ENCODE assay signal across 1 cellular context in genomic region chr4:77006753-77007355, GRCh38.
TF ChIP-seq lines count a peak whose summit lies in the region.

No MANE protein-coding gene starts in this region.

TF ChIP-seq in GM12878, 131 proteins besides CTCF, POLR2A, EP300 and RAD21:
- TF ChIP-seq SKIL (IDR thresholded peaks at IDR 0.05; ENCODE audit: low read depth, poor library complexity, severe bottlenecking) (no peak), EGR1 (IDR thresholded peaks at IDR 0.05; ENCODE audit: borderline replicate concordance in 1 of 2, low read depth in 2 of 2, low read length in 2 of 2) (no peak), BCL3 (IDR thresholded peaks at IDR 0.05; ENCODE audit: borderline replicate concordance, insufficient read depth, low read depth, low read length, poor library complexity, severe bottlenecking) (no peak), NBN (IDR thresholded peaks at IDR 0.05) (no peak), ZBTB11 (CRISPR knock-in tag; IDR thresholded peaks at IDR 0.05) (no peak), IRF5 (IDR thresholded peaks at IDR 0.05; ENCODE audit: borderline replicate concordance) (no peak), CHD1 (IDR thresholded peaks at IDR 0.05; ENCODE audit: low read depth, low read length) (no peak), SMC3 (IDR thresholded peaks at IDR 0.05; ENCODE audit: borderline replicate concordance, low read length) (no peak), IKZF1 (conservative IDR thresholded peaks at IDR 0.05) (no peak), NFIC (IDR thresholded peaks at IDR 0.05; ENCODE audit: low read depth, low read length) (no peak), CUX1 (IDR thresholded peaks at IDR 0.05; ENCODE audit: insufficient replicate concordance, low read depth, low read length) (no peak)
TF ChIP-seq in GM12878: peak in this region for 0.
